In genomic region chr1:160021376-160022074, GRCh38 we compare ENCODE assay signal across 3 cellular contexts.
A peak's percentile ranks its signal among the peaks of the same experiment; 100 is the strongest.
TF ChIP-seq lines count a peak whose summit lies in the region.

No MANE protein-coding gene starts in this region.

TF ChIP-seq in IMR-90, 13 proteins besides CTCF, POLR2A, EP300 and RAD21:
- no peak for TF ChIP-seq NFE2L2 (IDR thresholded peaks at IDR 0.05; ENCODE audit: low read depth, low read length)
- no peak for TF ChIP-seq BHLHE40 (IDR thresholded peaks at IDR 0.05; ENCODE audit: low read depth, low read length)
- TF ChIP-seq CHD1 (IDR thresholded peaks at IDR 0.05; ENCODE audit: low read depth, low read length), result no peak
- peak; percentile 40 for TF ChIP-seq MAFK (IDR thresholded peaks at IDR 0.05; ENCODE audit: low read depth, low read length)

TF ChIP-seq in GM12878, 131 proteins besides CTCF, POLR2A, EP300 and RAD21:
- TF ChIP-seq SPI1 (IDR thresholded peaks at IDR 0.05; ENCODE audit: borderline replicate concordance, insufficient read depth, low read depth, low read length), result peak; percentile 25; the same call in 1 of the 2 replicates
- TF ChIP-seq BMI1 (IDR thresholded peaks at IDR 0.05; ENCODE audit: borderline replicate concordance), result no peak

TF ChIP-seq in WTC11, 78 proteins besides CTCF, POLR2A, EP300 and RAD21:
- TF ChIP-seq E2F5 (CRISPR knock-in tag; IDR thresholded peaks at IDR 0.05) (no peak), PRDM15 (CRISPR knock-in tag; IDR thresholded peaks at IDR 0.05) (no peak), USF1 (CRISPR knock-in tag; IDR thresholded peaks at IDR 0.05) (no peak), E2F1 (CRISPR knock-in tag; IDR thresholded peaks at IDR 0.05) (no peak), PRRX2 (CRISPR knock-in tag; IDR thresholded peaks at IDR 0.05) (no peak), ZNF317 (CRISPR knock-in tag; IDR thresholded peaks at IDR 0.05; ENCODE audit: borderline replicate concordance, low read depth) (no peak), ZNF425 (CRISPR knock-in tag; conservative IDR thresholded peaks at IDR 0.05) (no peak), NFE2L1 (CRISPR knock-in tag; IDR thresholded peaks at IDR 0.05) (no peak), SP1 (CRISPR knock-in tag; conservative IDR thresholded peaks at IDR 0.05) (no peak), TP53 (CRISPR knock-in tag; IDR thresholded peaks at IDR 0.05) (no peak), ERG (CRISPR knock-in tag; IDR thresholded peaks at IDR 0.05) (no peak), GRHL2 (CRISPR knock-in tag; IDR thresholded peaks at IDR 0.05; ENCODE audit: insufficient replicate concordance, severe bottlenecking) (no peak), USF2 (CRISPR knock-in tag; IDR thresholded peaks at IDR 0.05) (no peak)
